ENCODE assay signal across 12 cellular contexts in genomic region chr7:13980474-13980873, GRCh38. TPM values are rescaled to one million over a fixed set of nuclear protein-coding genes. Genes with fewer than 3 reads are reported as not detected.
DNase-seq lines count a peak whose midpoint lies in the region; ATAC-seq, FAIRE-seq and TF ChIP-seq lines count a peak whose summit lies in the region.
"Had no signal": no experiment of that assay in that cellular context is flagged by ENCODE, and none has a peak within 500 bp of the region (broad histone marks: within the 10 kb centered on the region; RNA-seq: fewer than 3 reads in every experiment).

No MANE protein-coding gene starts in this region.

- H2AFZ ChIP-seq in mammary epithelial cell (ENCODE audit: low read depth, low read length) = peak overlapping the region; percentile 66

- H3K4me1 ChIP-seq in left ventricle myocardium inferior (peaks cover 73% of the 10 kb centered on the region), mammary epithelial cell (ENCODE audit: insufficient read depth, low read length) (peaks cover 18% of the 10 kb centered on the region), lower lobe of right lung (peaks cover 12% of the 10 kb centered on the region), testis (no peaks in the 10 kb centered on the region)

- H3K9me3 ChIP-seq in left ventricle myocardium inferior (replicated peaks) (no peaks in the 10 kb centered on the region), mammary epithelial cell (replicated peaks; ENCODE audit: insufficient read depth, low read length) (no peaks in the 10 kb centered on the region), lower lobe of right lung (no peaks in the 10 kb centered on the region), testis (no peaks in the 10 kb centered on the region)
- H3K9me3 ChIP-seq: Peyer's patch had no signal

- peak overlapping the region; percentile 62 for H3K27ac ChIP-seq in left ventricle myocardium inferior (replicated peaks)
- H3K27ac ChIP-seq in mammary epithelial cell (ENCODE audit: insufficient read depth, low read depth, low read length) = peak overlapping the region; percentile 56
- peak overlapping the region; percentile 9 for H3K27ac ChIP-seq in lower lobe of right lung
- no peak overlapping the region for H3K27ac ChIP-seq in testis
- H3K27ac ChIP-seq: Peyer's patch had no signal

- in situ Hi-C loops in mammary epithelial cell (cut with MboI; ENCODE audit: low sequenced_read_pairs in 2 of 2) = no loop called here

- CTCF ChIA-PET in mammary epithelial cell (lab: Charles Lee; ENCODE audit: low non-redundant PET) = interaction anchor here (0.5 kb wide), 1 partner anchor 455 kb away, joined by 5 read pairs; no protein-coding TSS in a partner anchor

- H3K9ac ChIP-seq in mammary epithelial cell (ENCODE audit: insufficient read depth, low read length) = peak overlapping the region; percentile 21

- no peaks in the 10 kb centered on the region for H3K79me2 ChIP-seq in mammary epithelial cell (ENCODE audit: insufficient read depth, low read length)

- TF ChIP-seq POLR2A in testis (IDR thresholded peaks at IDR 0.05) = no peak

- no TSS peak for BruUV-seq in mammary epithelial cell (replicated peaks; lab: Mats Ljungman, UMichigan)

- no peak overlapping the region for H3K27ac Mint-ChIP-seq in stimulated activated naive B cell treated with anti-CD40 and anti-IgM and Interleukin-4, amounts not matched to agents 10 μg/mL and 1 μg/mL and 100 μg/mL, for 72 hours
- H3K27ac Mint-ChIP-seq: activated CD4-positive, alpha-beta memory T cell treated with anti-CD3 and anti-CD28 coated beads, Interleukin-2, amount 10 ng/mL, durations not matched to agents 7 days and 5 days had no signal

- FAIRE-seq in urothelium cell line (lab: Jason Lieb, UNC) = peak; percentile 9

- no peaks in the 10 kb centered on the region for H3K36me3 Mint-ChIP-seq in stimulated activated naive B cell treated with anti-CD40 and anti-IgM and Interleukin-4, amounts not matched to agents 10 μg/mL and 1 μg/mL and 100 μg/mL, for 72 hours

- H3K4me2 ChIP-seq in mammary epithelial cell (ENCODE audit: insufficient read depth, low read depth, low read length) = peak overlapping the region; percentile 84

- 11% methylated on average over 5 of the region's 5 CpGs for WGBS in mammary epithelial cell (ENCODE audit: low coverage, missing lambda C conversion rate)
- WGBS in testis, 2 donors = 46 to 69% methylated on average over 5 of the region's 5 CpGs

- dilution Hi-C loops in mammary epithelial cell (cut with HindIII; ENCODE audit: low sequenced_read_pairs) = no loop called here

- no peaks in the 10 kb centered on the region for H3K9me3 Mint-ChIP-seq in stimulated activated naive B cell treated with anti-CD40 and anti-IgM and Interleukin-4, amounts not matched to agents 10 μg/mL and 1 μg/mL and 100 μg/mL, for 72 hours
- H3K9me3 Mint-ChIP-seq: activated CD4-positive, alpha-beta memory T cell treated with anti-CD3 and anti-CD28 coated beads, Interleukin-2, amount 10 ng/mL, durations not matched to agents 7 days and 5 days had no signal

- no peaks in the 10 kb centered on the region for H3K4me1 Mint-ChIP-seq in stimulated activated naive B cell treated with anti-CD40 and anti-IgM and Interleukin-4, amounts not matched to agents 10 μg/mL and 1 μg/mL and 100 μg/mL, for 72 hours

- no peaks in the 10 kb centered on the region for H4K20me1 ChIP-seq in mammary epithelial cell (ENCODE audit: insufficient read depth, low read length)

- H3K4me3 Mint-ChIP-seq in stimulated activated naive B cell treated with anti-CD40 and anti-IgM and Interleukin-4, amounts not matched to agents 10 μg/mL and 1 μg/mL and 100 μg/mL, for 72 hours = no peak overlapping the region
- H3K4me3 Mint-ChIP-seq: activated CD4-positive, alpha-beta memory T cell treated with anti-CD3 and anti-CD28 coated beads, Interleukin-2, amount 10 ng/mL, durations not matched to agents 7 days and 5 days had no signal

- H3K36me3 ChIP-seq in left ventricle myocardium inferior (peaks cover 13% of the 10 kb centered on the region), mammary epithelial cell (ENCODE audit: insufficient read depth, low read length) (no peaks in the 10 kb centered on the region), lower lobe of right lung (no peaks in the 10 kb centered on the region), testis (ENCODE audit: low read depth, missing control alignments) (no peaks in the 10 kb centered on the region)
- H3K36me3 ChIP-seq: Peyer's patch had no signal

- peak overlapping the region; percentile 36 for H3K4me3 ChIP-seq in left ventricle myocardium inferior
- H3K4me3 ChIP-seq in mammary epithelial cell (replicated peaks in 1 of 3; ENCODE audit: insufficient read depth in 1 of 3, low read depth in 2 of 3, low read length in 3 of 3) = peak overlapping the region in 1 of 3 experiments; percentile 29
- peak overlapping the region; percentile 4 for H3K4me3 ChIP-seq in lower lobe of right lung
- no peak overlapping the region for H3K4me3 ChIP-seq in testis

- intact Hi-C loops in left ventricle myocardium inferior (cut with micrococcal nuclease) = no loop called here
- intact Hi-C loops in Right ventricle myocardium superior (cut with DNase I) = no loop called here
- intact Hi-C loops in mammary epithelial cell (cut with micrococcal nuclease) = loop anchor here (1.0 to 2.0 kb wide), 2 partner anchors 60 to 130 kb away; no protein-coding TSS in a partner anchor
- intact Hi-C loops in lower lobe of right lung (cut with DNase I) = no loop called here
- intact Hi-C loops in testis (cut with DNase I; ENCODE audit: low total_unique reads) = no loop called here

- no peak for ATAC-seq in Right ventricle myocardium superior (ENCODE audit: poor library complexity)
- no peak for ATAC-seq in lower lobe of right lung
- no peak for ATAC-seq in stimulated activated naive B cell treated with anti-CD40 and anti-IgM and Interleukin-4, amounts not matched to agents 10 μg/mL and 1 μg/mL and 100 μg/mL, for 72 hours (replicated peaks)
- ATAC-seq in GM19397 (IDR thresholded peaks at IDR 0.05; ENCODE audit: unreplicated experiment) = no peak

- no peak for TF ChIP-seq CTCF in left ventricle myocardium inferior (IDR thresholded peaks at IDR 0.05; ENCODE audit: borderline replicate concordance)
- no peak for TF ChIP-seq CTCF in mammary epithelial cell (conservative IDR thresholded peaks at IDR 0.05 in 1 of 2, IDR thresholded peaks at IDR 0.05 in 1 of 2; ENCODE audit: extremely low read depth in 1 of 2, insufficient read depth in 1 of 2, low read depth in 1 of 2, low read length in 2 of 2)
- TF ChIP-seq CTCF in lower lobe of right lung (IDR thresholded peaks at IDR 0.05) = no peak
- TF ChIP-seq CTCF in testis (IDR thresholded peaks at IDR 0.05) = no peak

- H3K27me3 Mint-ChIP-seq in stimulated activated naive B cell treated with anti-CD40 and anti-IgM and Interleukin-4, amounts not matched to agents 10 μg/mL and 1 μg/mL and 100 μg/mL, for 72 hours = no peaks in the 10 kb centered on the region

- DNase-seq in left ventricle myocardium inferior (no peak), Right ventricle myocardium superior (no peak), mammary epithelial cell (no peak), lower lobe of right lung (no peak), urothelium cell line (ENCODE audit: low spot score) (no peak), testis (no peak)
- DNase-seq in stimulated activated naive B cell treated with anti-CD40 and anti-IgM and Interleukin-4, amounts not matched to agents 10 μg/mL and 1 μg/mL and 100 μg/mL, for 72 hours = no peak
- DNase-seq: activated CD4-positive, alpha-beta memory T cell treated with anti-CD3 and anti-CD28 coated beads, Interleukin-2, amount 10 ng/mL, durations not matched to agents 7 days and 5 days; activated naive CD4-positive, alpha-beta T cell treated with Interleukin-2 at 50 U/mL for 16 hours; NCI-H1105 treated with DMSO at 0.1 percent for 48 hours had no signal

- H3K27me3 ChIP-seq in left ventricle myocardium inferior (ENCODE audit: low read depth) = no peaks in the 10 kb centered on the region
- no peaks in the 10 kb centered on the region for H3K27me3 ChIP-seq in mammary epithelial cell (ENCODE audit: insufficient read depth, low read length)
- no peaks in the 10 kb centered on the region for H3K27me3 ChIP-seq in lower lobe of right lung (ENCODE audit: low read depth)
- no peaks in the 10 kb centered on the region for H3K27me3 ChIP-seq in testis
- H3K27me3 ChIP-seq: Peyer's patch had no signal

RNA-seq across cellular contexts. Expression of gene ETV1, which starts 9.0 kb away (rescaled TPM):
- 59.7 TPM for total RNA-seq in left ventricle myocardium inferior
- 25.7 TPM for total RNA-seq in Right ventricle myocardium superior
- total RNA-seq in mammary epithelial cell = 10 to 100 TPM; 10.7 to 14.9 TPM
- polyA plus RNA-seq in mammary epithelial cell = 14.6 TPM
- 30.5 TPM for polyA minus RNA-seq in mammary epithelial cell
- 89.0 TPM for total RNA-seq in lower lobe of right lung
- total RNA-seq in testis = 10 to 100 TPM; 11.4 to 13.9 TPM
- 16.4 TPM for polyA plus RNA-seq in testis (ENCODE audit: insufficient read depth, low read depth, low replicate concordance)

Comparison
In these comparisons a context has a peak if more than half of its experiments do, and no peak if none do; other contexts are left out.
1. H3K27ac ChIP-seq: peak in left ventricle myocardium inferior (single experiment), mammary epithelial cell (single experiment) and lower lobe of right lung (single experiment); none in testis (0 of 2).
2. H3K4me3 ChIP-seq: peak in left ventricle myocardium inferior (single experiment) and lower lobe of right lung (single experiment); none in testis (0 of 2).